In the genomic region with DNA sequence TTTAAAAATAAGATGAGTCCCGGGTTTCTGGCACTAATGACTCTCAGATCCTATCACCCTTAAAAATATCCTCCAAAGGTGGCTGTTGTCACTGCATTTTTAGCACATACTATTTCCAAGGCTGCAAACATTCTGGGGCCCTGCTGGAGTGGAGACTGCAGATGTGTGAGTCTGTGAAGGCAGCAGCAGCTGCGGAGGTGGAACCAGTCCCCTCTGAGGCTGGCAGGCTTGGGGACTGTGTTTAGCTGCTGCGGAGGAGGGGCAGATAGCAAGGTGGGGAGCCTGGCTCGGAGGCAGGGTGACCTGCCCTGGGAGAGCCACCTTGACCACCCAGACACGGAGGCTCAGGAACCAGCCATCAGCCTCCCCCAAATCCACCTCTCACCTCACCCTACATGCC, we compare ENCODE assay signal across 22 cellular contexts.
"Had no signal": no experiment of that assay in that cellular context is flagged by ENCODE, and none has a peak within 500 bp of the region (broad histone marks: within the 10 kb centered on the region; RNA-seq: fewer than 3 reads in every experiment).

No MANE protein-coding gene starts in this region.

- H3K27ac ChIP-seq: foreskin keratinocyte, left ventricle myocardium inferior, lower lobe of right lung, neutrophil, testis, tibial nerve had no signal

- H3K9me3 ChIP-seq: left ventricle myocardium inferior, lower lobe of right lung, neutrophil, testis, tibial nerve had no signal

- H3K27me3 Mint-ChIP-seq: memory B cell; stimulated activated memory B cell treated with anti-CD40 and anti-IgM and Interleukin-4, amounts not matched to agents 10 μg/mL and 1 μg/mL and 100 μg/mL, for 72 hours; stimulated activated naive CD8-positive, alpha-beta T cell treated with anti-CD3 and anti-CD28 coated beads, Interleukin-15, Interleukin-2, amounts not matched to agents 100 ng/mL and 50 ng/mL, for 24 hours had no signal

- H3K4me3 ChIP-seq: left ventricle myocardium inferior, lower lobe of right lung, smooth muscle cell, testis, tibial nerve had no signal

- H3K4me1 ChIP-seq: lower lobe of right lung, testis, tibial nerve had no signal

- H3K4me1 Mint-ChIP-seq: endodermal cell, immature natural killer cell had no signal

- ATAC-seq: foreskin keratinocyte; left cardiac atrium; lower lobe of right lung; right cardiac atrium; stimulated activated memory B cell treated with anti-CD40 and anti-IgM and Interleukin-4, amounts not matched to agents 10 μg/mL and 1 μg/mL and 100 μg/mL, for 72 hours had no signal

- H3K36me3 Mint-ChIP-seq: immature natural killer cell; memory B cell; mesothelial cell of epicardium; naive B cell; stimulated activated memory B cell treated with anti-CD40 and anti-IgM and Interleukin-4, amounts not matched to agents 10 μg/mL and 1 μg/mL and 100 μg/mL, for 72 hours had no signal

- H3K4me3 Mint-ChIP-seq: endodermal cell; immature natural killer cell; memory B cell; mesothelial cell of epicardium; naive B cell; stimulated activated memory B cell treated with anti-CD40 and anti-IgM and Interleukin-4, amounts not matched to agents 10 μg/mL and 1 μg/mL and 100 μg/mL, for 72 hours; stimulated activated naive CD8-positive, alpha-beta T cell treated with anti-CD3 and anti-CD28 coated beads, Interleukin-15, Interleukin-2, amounts not matched to agents 100 ng/mL and 50 ng/mL, for 24 hours had no signal

- H3K36me3 ChIP-seq: left ventricle myocardium inferior, lower lobe of right lung, neutrophil, tibial nerve had no signal

- H3K27me3 ChIP-seq: foreskin keratinocyte, testis, tibial nerve had no signal

- H3K9me3 Mint-ChIP-seq: endodermal cell; immature natural killer cell; memory B cell; mesothelial cell of epicardium; naive B cell; stimulated activated memory B cell treated with anti-CD40 and anti-IgM and Interleukin-4, amounts not matched to agents 10 μg/mL and 1 μg/mL and 100 μg/mL, for 72 hours; stimulated activated naive CD8-positive, alpha-beta T cell treated with anti-CD3 and anti-CD28 coated beads, Interleukin-15, Interleukin-2, amounts not matched to agents 100 ng/mL and 50 ng/mL, for 24 hours had no signal

- DNase-seq: dermis blood vessel endothelial cell; effector CD4-positive, alpha-beta T cell; endodermal cell; erythroblast; foreskin keratinocyte; immature natural killer cell; kidney; left cardiac atrium; left ventricle myocardium inferior; lower lobe of right lung; naive B cell; right cardiac atrium; stimulated activated CD4-positive, alpha-beta T cell treated with anti-CD3 and anti-CD28 coated beads, Interleukin-4, amount 100 ng/mL, for 24 hours; testis had no signal

- H3K27ac Mint-ChIP-seq: endodermal cell; immature natural killer cell; memory B cell; mesothelial cell of epicardium; progenitor cell of endocrine pancreas; stimulated activated memory B cell treated with anti-CD40 and anti-IgM and Interleukin-4, amounts not matched to agents 10 μg/mL and 1 μg/mL and 100 μg/mL, for 72 hours; stimulated activated naive CD8-positive, alpha-beta T cell treated with anti-CD3 and anti-CD28 coated beads, Interleukin-15, Interleukin-2, amounts not matched to agents 100 ng/mL and 50 ng/mL, for 24 hours had no signal
